In the genomic region with DNA sequence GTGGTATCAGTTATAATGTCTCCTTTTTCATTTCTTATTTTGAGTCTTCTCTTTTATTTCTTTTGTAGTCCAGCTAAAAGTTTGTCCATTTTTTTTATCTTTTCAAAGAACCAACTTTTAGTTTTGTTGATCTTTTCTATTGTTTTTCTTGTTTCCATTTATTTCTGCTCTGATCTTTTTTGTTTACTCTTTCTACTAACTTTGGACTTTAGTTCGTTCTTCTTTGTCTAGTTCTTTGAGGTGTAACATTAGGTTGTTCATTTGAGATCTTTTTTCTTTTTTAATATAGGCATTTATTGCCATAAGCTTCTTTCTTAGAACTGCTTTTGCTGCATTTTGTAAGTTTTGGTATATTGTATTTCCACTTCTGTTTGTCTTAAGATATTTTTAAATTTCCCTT, we compare ENCODE assay signal across 1 cellular context.
TF ChIP-seq lines count a peak whose summit lies in the region.

No MANE protein-coding gene starts in this region.

TF ChIP-seq in K562, 482 proteins besides CTCF, POLR2A, EP300 and RAD21:
- TF ChIP-seq TAF9B (IDR thresholded peaks at IDR 0.05; ENCODE audit: partially characterized antibody) (peak; percentile 11), ZNF347 (CRISPR knock-in tag; IDR thresholded peaks at IDR 0.05; ENCODE audit: low read depth) (no peak), THRAP3 (IDR thresholded peaks at IDR 0.05; ENCODE audit: borderline replicate concordance) (0 out of 2 replicates have a peak, but pooled peaks have one; percentile 54), LARP7 (IDR thresholded peaks at IDR 0.05) (peak; percentile 52; the same call in 1 of the 2 replicates)
- TF ChIP-seq, protein P1, sequence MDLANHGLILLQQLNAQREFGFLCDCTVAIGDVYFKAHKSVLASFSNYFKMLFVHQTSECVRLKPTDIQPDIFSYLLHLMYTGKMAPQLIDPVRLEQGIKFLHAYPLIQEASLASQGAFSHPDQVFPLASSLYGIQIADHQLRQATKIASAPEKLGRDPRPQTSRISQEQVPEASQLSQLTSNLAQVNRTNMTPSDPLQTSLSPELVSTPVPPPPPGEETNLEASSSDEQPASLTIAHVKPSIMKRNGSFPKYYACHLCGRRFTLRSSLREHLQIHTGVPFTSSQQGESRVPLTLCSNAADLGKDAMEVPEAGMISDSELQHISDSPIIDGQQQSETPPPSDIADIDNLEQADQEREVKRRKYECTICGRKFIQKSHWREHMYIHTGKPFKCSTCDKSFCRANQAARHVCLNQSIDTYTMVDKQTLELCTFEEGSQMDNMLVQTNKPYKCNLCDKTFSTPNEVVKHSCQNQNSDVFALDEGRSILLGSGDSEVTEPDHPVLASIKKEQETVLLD (IDR thresholded peaks at IDR 0.05), result 0 out of 2 replicates have a peak, but pooled peaks have one; percentile 28
